ENCODE assay signal across 28 cellular contexts in genomic region chr5:143192191-143192880, GRCh38.
"Had no signal": no experiment of that assay in that cellular context is flagged by ENCODE, and none has a peak within 500 bp of the region (broad histone marks: within the 10 kb centered on the region; RNA-seq: fewer than 3 reads in every experiment).

No MANE protein-coding gene starts in this region.

- H3K9me3 ChIP-seq: pancreas, prostate gland, thyroid gland, vagina had no signal

- H3K27ac ChIP-seq: breast epithelium, hepatocyte, left ventricle myocardium inferior, pancreas, prostate gland, thyroid gland, upper lobe of left lung, vagina had no signal

- H3K4me1 ChIP-seq: breast epithelium, pancreas, prostate gland had no signal

- H3K4me3 ChIP-seq: breast epithelium, hepatocyte, left ventricle myocardium inferior, pancreas, prostate gland, thyroid gland, upper lobe of left lung, vagina had no signal

- H3K36me3 ChIP-seq: breast epithelium, left ventricle myocardium inferior, pancreas, prostate gland, thyroid gland, upper lobe of left lung, vagina had no signal

- DNase-seq: activated CD4-positive, alpha-beta memory T cell treated with anti-CD3 and anti-CD28 coated beads for 36 hours; activated CD4-positive, alpha-beta T cell treated with anti-CD3 and anti-CD28 coated beads, Interleukin-2, amount 10 ng/mL, durations not matched to agents 24 days and 14 days; activated CD4-positive, CD25-positive, alpha-beta regulatory T cell treated with anti-CD3 and anti-CD28 coated beads, Interleukin-2, amount 50 U/mL, for 72 hours; activated CD8-positive, alpha-beta memory T cell treated with anti-CD3 and anti-CD28 coated beads, Interleukin-2, amount 50 U/mL, for 48 hours; activated gamma-delta T cell; activated naive CD4-positive, alpha-beta T cell treated with anti-CD3 and anti-CD28 coated beads, Interleukin-2, amount 10 ng/mL, durations not matched to agents 7 days and 5 days; activated naive CD8-positive, alpha-beta T cell treated with anti-CD3 and anti-CD28 coated beads, Interleukin-2, amount 10 ng/mL, durations not matched to agents 7 days and 5 days; activated T-cell treated with anti-CD3 and anti-CD28 coated beads, Interleukin-2, amount 50 U/mL, for 24 hours; amniotic stem cell; central memory CD4-positive, alpha-beta T cell; endodermal cell; islet precursor cell; left ventricle myocardium inferior; naive B cell; nephron progenitor cell; pancreas; stimulated activated CD4-positive, alpha-beta T cell treated with anti-CD3 and anti-CD28 coated beads, Interleukin-2, amount 100 ng/mL, for 48 hours; substantia nigra; T-helper 17 cell; T1000; thyroid gland; upper lobe of left lung had no signal

- ATAC-seq: esophagus mucosa, pancreas, T-helper 17 cell had no signal

- H3K4me2 ChIP-seq: hepatocyte had no signal

- FAIRE-seq: frontal cortex, pancreas had no signal

- H3K27me3 ChIP-seq: breast epithelium, hepatocyte, pancreas, thyroid gland, upper lobe of left lung, vagina had no signal

- H3K79me2 ChIP-seq: hepatocyte had no signal
